In genomic region chr10:96292971-96293909, GRCh38 we compare ENCODE assay signal across 9 cellular contexts. TPM values are rescaled to one million over a fixed set of nuclear protein-coding genes. Genes with fewer than 3 reads are reported as not detected.
DNase-seq lines count a peak whose midpoint lies in the region; ATAC-seq, FAIRE-seq and TF ChIP-seq lines count a peak whose summit lies in the region.
"Had no signal": no experiment of that assay in that cellular context is flagged by ENCODE, and none has a peak within 500 bp of the region (broad histone marks: within the 10 kb centered on the region; RNA-seq: fewer than 3 reads in every experiment).

No MANE protein-coding gene starts in this region.

- peak; percentile 65 for TF ChIP-seq CTCF in A673 (conservative IDR thresholded peaks at IDR 0.05; ENCODE audit: low read depth, low read length)

- H3K27ac ChIP-seq in A673 (ENCODE audit: low read depth, low read length, poor library complexity, severe bottlenecking): no peak overlapping the region

- no TSS peak for BruUV-seq in A673 (replicated peaks; lab: Mats Ljungman, UMichigan)

- in situ Hi-C loops in T47D (cut with HindIII; ENCODE audit: low pct_unique_long_range_greater_than_20kb, low sequenced_read_pairs): no loop called here

- intact Hi-C loops in A673 (cut with micrococcal nuclease; ENCODE audit: unreplicated experiment): loop anchor here (1.0 kb wide), 2 partner anchors 65 to 276 kb away; no protein-coding TSS in a partner anchor

- POLR2A ChIA-PET in A673 (lab: Charles Lee; ENCODE audit: low non-redundant PET): no interaction called here

- H3K4me3 ChIP-seq in A673 (ENCODE audit: low read depth, low read length, poor library complexity, severe bottlenecking): no peak overlapping the region

- no peaks in the 10 kb centered on the region for H3K9me3 ChIP-seq in A673 (ENCODE audit: low read depth, low read length, poor library complexity, severe bottlenecking)

- H3K4me1 ChIP-seq in A673 (ENCODE audit: insufficient read depth, low read length, poor library complexity, severe bottlenecking): no peaks in the 10 kb centered on the region

- peak; percentile 59 for ATAC-seq in HG02678 (IDR thresholded peaks at IDR 0.05; ENCODE audit: unreplicated experiment)
- peak; percentile 99 for ATAC-seq in left lobe of liver
- no peak for ATAC-seq in HG03439 (IDR thresholded peaks at IDR 0.05; ENCODE audit: unreplicated experiment)

- DNase-seq in A673 (ENCODE audit: low spot score) (peak; percentile 48), GM03348 (ENCODE audit: low spot score) (peak; percentile 57), NCI-H345 (lab: John Stamatoyannopoulos, UW) (peak; percentile 14), T47D (ENCODE audit: low read depth in 1 of 2, low spot score in 1 of 2) (peak; percentile 42 to 83), left lobe of liver (ENCODE audit: low spot score) (peak; percentile 53), urothelium cell line (ENCODE audit: low spot score) (peak; percentile 42)

- CTCF ChIA-PET in A673 (lab: Charles Lee): interaction anchor here (0.7 to 1.6 kb wide), 3 partner anchors 64 to 276 kb away, joined by 5 to 12 read pairs (median 5); no protein-coding TSS in a partner anchor

- FAIRE-seq in urothelium cell line (lab: Jason Lieb, UNC): no peak

- H3K27me3 ChIP-seq in A673 (replicated peaks; ENCODE audit: insufficient read depth, low read depth, low read length, poor library complexity): peaks cover 46% of the 10 kb centered on the region

- no peaks in the 10 kb centered on the region for H3K36me3 ChIP-seq in A673 (ENCODE audit: insufficient read depth, low read length, poor library complexity, severe bottlenecking)

RNA-seq across cellular contexts. Expression of gene DNTT, which starts 11.0 kb away (rescaled TPM):
- not detected in 2 replicates for total RNA-seq in A673 (2021)
- total RNA-seq in left lobe of liver: not detected
- total RNA-seq: HT1080 had no signal

RNA-seq across cellular contexts. Expression of gene BLNK, which starts 21.9 kb away (rescaled TPM):
- total RNA-seq in A673 (2021): not detected in 2 replicates
- 9.3 TPM for total RNA-seq in left lobe of liver
- total RNA-seq: HT1080 had no signal

Comparison
In these comparisons a context has a peak if more than half of its experiments do, and no peak if none do; other contexts are left out.
1. RNA of gene BLNK, which starts 21.9 kb away (total RNA-seq): 9.3 TPM in left lobe of liver (single experiment); not detected in A673; every median in the first group is over 10 times any median in the second.
2. Peak in every context shown above with its lines, with median percentiles within 50 percentile points of each other: DNase-seq.